ENCODE assay signal across 9 cellular contexts in genomic region chr12:2957816-2958431, GRCh38. TPM values are rescaled to one million over a fixed set of nuclear protein-coding genes. Genes with fewer than 3 reads are reported as not detected.
DNase-seq lines count a peak whose midpoint lies in the region; ATAC-seq, FAIRE-seq and TF ChIP-seq lines count a peak whose summit lies in the region.
"Had no signal": no experiment of that assay in that cellular context is flagged by ENCODE, and none has a peak within 500 bp of the region (broad histone marks: within the 10 kb centered on the region; RNA-seq: fewer than 3 reads in every experiment).

No MANE protein-coding gene starts in this region.

- H3K27me3 ChIP-seq in left ventricle myocardium inferior (ENCODE audit: low read depth) (peaks cover 11% of the 10 kb centered on the region), upper lobe of right lung (no peaks in the 10 kb centered on the region)

- H3K9me3 ChIP-seq in left ventricle myocardium inferior (replicated peaks) = no peaks in the 10 kb centered on the region
- no peaks in the 10 kb centered on the region for H3K9me3 ChIP-seq in kidney (ENCODE audit: control insufficient read depth in 1 of 2, low read length in 2 of 2)
- no peaks in the 10 kb centered on the region for H3K9me3 ChIP-seq in upper lobe of right lung

- H3K4me1 ChIP-seq in left ventricle myocardium inferior (peaks cover 44% of the 10 kb centered on the region), kidney (ENCODE audit: control insufficient read depth in 1 of 2, insufficient read depth in 1 of 2, low read depth in 1 of 2, low read length in 2 of 2) (peaks cover 10 to 18% of the 10 kb centered on the region in 2 donors), upper lobe of right lung (peaks cover 14% of the 10 kb centered on the region)

- H3K4me3 ChIP-seq in left ventricle myocardium inferior (peak overlapping the region; percentile 76), kidney (ENCODE audit: low read length in 2 of 2) (peak overlapping the region; percentile 46 to 73), upper lobe of right lung (peak overlapping the region; percentile 62)

- FAIRE-seq in kidney (lab: Jason Lieb, UNC) = no peak
- FAIRE-seq: islet of Langerhans had no signal

- H3K27ac ChIP-seq in left ventricle myocardium inferior (replicated peaks) (peak overlapping the region; percentile 92), kidney (ENCODE audit: low read depth in 2 of 2, low read length in 2 of 2) (peak overlapping the region; percentile 33 to 38), upper lobe of right lung (peak overlapping the region; percentile 78)

- DNase-seq in left ventricle myocardium inferior (no peak), cardiac septum (ENCODE audit: low spot score) (no peak), amniotic epithelial cell (ENCODE audit: low read depth) (peak; percentile 22), kidney (no peak), upper lobe of right lung (no peak), inferior parietal cortex (ENCODE audit: extremely low spot score) (no peak)
- DNase-seq in activated CD4-positive, alpha-beta T cell treated with anti-CD3 and anti-CD28 coated beads, Interleukin-2, amount 50 U/mL, for 1 hour = no peak

- ATAC-seq in upper lobe of right lung (no peak), HG02885 (IDR thresholded peaks at IDR 0.05; ENCODE audit: poor library complexity, unreplicated experiment) (no peak)

- H3K9ac ChIP-seq in kidney (ENCODE audit: low read length in 2 of 2) = peak overlapping the region in 1 of 2 donors; percentile 83

- TF ChIP-seq CTCF in left ventricle myocardium inferior (IDR thresholded peaks at IDR 0.05; ENCODE audit: borderline replicate concordance) (no peak), kidney (IDR thresholded peaks at IDR 0.05; ENCODE audit: borderline replicate concordance, extremely low read depth, insufficient read depth) (no peak), upper lobe of right lung (IDR thresholded peaks at IDR 0.05) (no peak)

- intact Hi-C loops in left ventricle myocardium inferior (cut with micrococcal nuclease) = no loop called here
- intact Hi-C loops in cardiac septum (cut with DNase I) = loop anchor here (2.0 to 5.0 kb wide), 3 partner anchors 41 to 77 kb away; partner anchors contain the start of gene TULP3
- intact Hi-C loops in kidney (cut with DNase I) = no loop called here
- intact Hi-C loops in upper lobe of right lung (cut with DNase I) = no loop called here

- no peaks in the 10 kb centered on the region for H3K36me3 ChIP-seq in left ventricle myocardium inferior
- no peaks in the 10 kb centered on the region for H3K36me3 ChIP-seq in kidney (ENCODE audit: control insufficient read depth in 1 of 2, insufficient read depth in 2 of 2, low read length in 2 of 2)
- H3K36me3 ChIP-seq in upper lobe of right lung = no peaks in the 10 kb centered on the region

RNA-seq across cellular contexts. Expression of gene TEAD4, which starts 1.3 kb away (rescaled TPM):
- total RNA-seq in left ventricle myocardium inferior = 6.7 TPM
- 23.9 TPM for total RNA-seq in cardiac septum
- total RNA-seq in kidney = 40.9 TPM
- polyA plus RNA-seq in kidney (ENCODE audit: insufficient read depth, low read depth, low replicate concordance) = 19.8 TPM
- 42.5 TPM for total RNA-seq in upper lobe of right lung

Comparison
In these comparisons a context has a peak if more than half of its experiments do, and no peak if none do; other contexts are left out.
1. H3K27ac ChIP-seq: peak in every context shown above with its lines; median percentile 92 in left ventricle myocardium inferior; 78 in upper lobe of right lung; 36 in kidney.